Comparison of ENCODE assay signal across 1 cellular context in genomic region chr1:117708323-117709288, GRCh38.
TF ChIP-seq lines count a peak whose summit lies in the region.

No MANE protein-coding gene starts in this region.

TF ChIP-seq in K562, 482 proteins besides CTCF, POLR2A, EP300 and RAD21 (continued from another document and continues in another):
- no peak for TF ChIP-seq DEAF1 (CRISPR knock-in tag; IDR thresholded peaks at IDR 0.05)
- TF ChIP-seq CBFA2T2 (conservative IDR thresholded peaks at IDR 0.05), result peak; percentile 44
- TF ChIP-seq RFX5 (IDR thresholded peaks at IDR 0.05; ENCODE audit: low read depth, low read length), result no peak
- no peak for TF ChIP-seq ETS2 (tag; IDR thresholded peaks at IDR 0.05; ENCODE audit: borderline replicate concordance, poor library complexity, severe bottlenecking)
- peak; percentile 67 for TF ChIP-seq CBFA2T3 (IDR thresholded peaks at IDR 0.05)
- peak; percentile 78 for TF ChIP-seq ARID1B (IDR thresholded peaks at IDR 0.05)
- peak; percentile 71 for TF ChIP-seq MAFK (IDR thresholded peaks at IDR 0.05; ENCODE audit: low read length)
- no peak for TF ChIP-seq ZNF408 (CRISPR knock-in tag; IDR thresholded peaks at IDR 0.05; ENCODE audit: low read depth)
- 0 out of 2 replicates have a peak, but pooled peaks have one; percentile 34 for TF ChIP-seq HBP1 (CRISPR knock-in tag; IDR thresholded peaks at IDR 0.05)
- TF ChIP-seq HLTF (IDR thresholded peaks at IDR 0.05), result no peak
- peak in 1 of 2 experiments; percentile 22; a peak in 1 of 4 replicates for TF ChIP-seq TRIM24 (IDR thresholded peaks at IDR 0.05)
- no peak for TF ChIP-seq FOXA3 (CRISPR knock-in tag; conservative IDR thresholded peaks at IDR 0.05 in 1 of 2, IDR thresholded peaks at IDR 0.05 in 1 of 2)
- TF ChIP-seq ZNF146 (CRISPR knock-in tag; IDR thresholded peaks at IDR 0.05; ENCODE audit: unreplicated experiment), result no peak
- no peak for TF ChIP-seq YBX1 (IDR thresholded peaks at IDR 0.05)
- TF ChIP-seq DPF2 (IDR thresholded peaks at IDR 0.05), result peak; percentile 63
- TF ChIP-seq XRCC4 (IDR thresholded peaks at IDR 0.05; ENCODE audit: extremely low read depth, insufficient read depth, insufficient read length), result no peak
- TF ChIP-seq KAT8 (IDR thresholded peaks at IDR 0.05; ENCODE audit: low read depth), result no peak
- TF ChIP-seq TAL1 (IDR thresholded peaks at IDR 0.05), result peak; percentile 41; the same call in 1 of the 2 replicates
- no peak for TF ChIP-seq OTX1 (CRISPR knock-in tag; IDR thresholded peaks at IDR 0.05)
- no peak for TF ChIP-seq KDM5B (IDR thresholded peaks at IDR 0.05; ENCODE audit: insufficient replicate concordance, low read depth, low read length)
- no peak for TF ChIP-seq MNT (conservative IDR thresholded peaks at IDR 0.05)
- peak; percentile 29; the same call in 1 of the 2 replicates for TF ChIP-seq USF2 (CRISPR knock-in tag; IDR thresholded peaks at IDR 0.05)
- TF ChIP-seq NCOR1 (IDR thresholded peaks at IDR 0.05), result 0 out of 2 replicates have a peak, but pooled peaks have one; percentile 16
- peak; percentile 66 for TF ChIP-seq TCF3 (CRISPR knock-in tag; IDR thresholded peaks at IDR 0.05)
- peak; percentile 18; the same call in 1 of the 2 replicates for TF ChIP-seq POLR2AphosphoS5 (IDR thresholded peaks at IDR 0.05; ENCODE audit: control insufficient read depth, insufficient read depth, low read depth, low read length)
- peak; percentile 19; the same call in 1 of the 2 replicates for TF ChIP-seq MGA (IDR thresholded peaks at IDR 0.05)
- peak; percentile 6 for TF ChIP-seq NFYB (IDR thresholded peaks at IDR 0.05; ENCODE audit: extremely low read depth, insufficient read length)
- peak; percentile 84 for TF ChIP-seq MAFF (IDR thresholded peaks at IDR 0.05; ENCODE audit: low read length)
- TF ChIP-seq ZNF764 (CRISPR knock-in tag; IDR thresholded peaks at IDR 0.05; ENCODE audit: low read depth), result no peak
- TF ChIP-seq ZNF121 (CRISPR knock-in tag; conservative IDR thresholded peaks at IDR 0.05), result no peak
- TF ChIP-seq ZBTB9 (CRISPR knock-in tag; IDR thresholded peaks at IDR 0.05), result no peak
- no peak for TF ChIP-seq FUS (optimal IDR thresholded peaks at IDR 0.05; ENCODE audit: low read depth, low read length)
- TF ChIP-seq RFX1 (IDR thresholded peaks at IDR 0.05), result no peak
- no peak for TF ChIP-seq ZNF830 (CRISPR knock-in tag; IDR thresholded peaks at IDR 0.05)
- no peak for TF ChIP-seq IFI16 (CRISPR knock-in tag; IDR thresholded peaks at IDR 0.05)
- no peak for TF ChIP-seq ZNF780A (CRISPR knock-in tag; IDR thresholded peaks at IDR 0.05)
- no peak for TF ChIP-seq MBD1 (CRISPR knock-in tag; IDR thresholded peaks at IDR 0.05)
- no peak for TF ChIP-seq MECOM (CRISPR knock-in tag; IDR thresholded peaks at IDR 0.05)
- TF ChIP-seq SMARCA4 (IDR thresholded peaks at IDR 0.05), result peak; percentile 58; the same call in 1 of the 2 replicates
- TF ChIP-seq L3MBTL2 (IDR thresholded peaks at IDR 0.05), result peak; percentile 66
- no peak for TF ChIP-seq MCM5 (IDR thresholded peaks at IDR 0.05; ENCODE audit: low read depth)
- TF ChIP-seq C11orf30 (IDR thresholded peaks at IDR 0.05; ENCODE audit: low read depth), result peak; percentile 90
- TF ChIP-seq MYC (IDR thresholded peaks at IDR 0.05; ENCODE audit: low read depth, low read length), result 0 out of 2 replicates have a peak, but pooled peaks have one; percentile 8
- TF ChIP-seq MYC (CRISPR knock-in tag; IDR thresholded peaks at IDR 0.05; ENCODE audit: borderline replicate concordance, low read depth), result no peak
- no peak for TF ChIP-seq CBX3 (IDR thresholded peaks at IDR 0.05; ENCODE audit: borderline replicate concordance in 1 of 2, low read length in 2 of 2)
- no peak for TF ChIP-seq KAT2B (IDR thresholded peaks at IDR 0.05; ENCODE audit: low read depth, low read length)
